ENCODE assay signal across 7 cellular contexts in the genomic region with DNA sequence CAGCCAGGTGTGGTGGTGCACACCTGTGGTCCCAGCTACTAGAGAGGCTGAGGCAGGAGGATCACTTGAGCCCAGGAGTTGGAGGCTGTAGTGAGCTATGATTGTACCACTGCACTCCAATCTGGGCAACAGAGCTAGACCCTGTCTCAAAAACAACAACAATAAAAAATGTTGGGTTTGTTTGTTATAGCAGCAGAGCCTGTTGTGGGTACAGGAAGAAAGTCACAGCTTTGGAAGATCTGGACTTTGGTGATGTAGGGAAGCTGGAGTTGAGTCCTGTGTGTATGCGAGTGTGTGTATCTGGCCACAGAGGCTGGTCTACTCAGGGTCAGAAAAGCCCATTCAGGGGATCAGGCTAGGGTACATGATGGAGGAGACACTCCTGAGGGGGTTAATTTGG. TPM values are rescaled to one million over a fixed set of nuclear protein-coding genes. Genes with fewer than 3 reads are reported as not detected.
"Had no signal": no experiment of that assay in that cellular context is flagged by ENCODE, and none has a peak within 500 bp of the region (broad histone marks: within the 10 kb centered on the region; RNA-seq: fewer than 3 reads in every experiment).

No MANE protein-coding gene starts in this region.

- FAIRE-seq: H54 had no signal

- H3K4me2 ChIP-seq: GM23338 had no signal

- H3K4me3 ChIP-seq: GM23338, HAP-1 had no signal

- H3K36me3 ChIP-seq: HAP-1 had no signal

- DNase-seq: HFFc6, Kasumi-1, KG1 had no signal

- H3K4me1 ChIP-seq: HAP-1 had no signal

- H3K9me3 ChIP-seq: HAP-1 had no signal

RNA-seq across cellular contexts. Expression of gene GRID2IP, which starts 3.9 kb away (rescaled TPM):
- total RNA-seq: HFFc6, HT-29 had no signal
